29 cellular contexts compared by ENCODE assay signal in genomic region chr12:98385636-98386035, GRCh38.
"Had no signal": no experiment of that assay in that cellular context is flagged by ENCODE, and none has a peak within 500 bp of the region (broad histone marks: within the 10 kb centered on the region; RNA-seq: fewer than 3 reads in every experiment).

No MANE protein-coding gene starts in this region.

- H3K4me3 ChIP-seq: breast epithelium, colonic mucosa, SJSA1 had no signal

- H3K36me3 Mint-ChIP-seq: activated CD4-positive, alpha-beta memory T cell treated with anti-CD3 and anti-CD28 coated beads for 36 hours; activated naive CD4-positive, alpha-beta T cell treated with anti-CD3 and anti-CD28 coated beads, Interleukin-2, amount 10 ng/mL, durations not matched to agents 7 days and 5 days; activated naive CD8-positive, alpha-beta T cell treated with anti-CD3 and anti-CD28 coated beads for 36 hours had no signal

- H3K4me1 Mint-ChIP-seq: activated CD4-positive, alpha-beta T cell treated with anti-CD3 and anti-CD28 coated beads, Interleukin-2, amount 10 ng/mL, durations not matched to agents 7 days and 5 days; activated naive CD4-positive, alpha-beta T cell treated with anti-CD3 and anti-CD28 coated beads, Interleukin-2, amount 10 ng/mL, durations not matched to agents 7 days and 5 days; activated naive CD8-positive, alpha-beta T cell treated with anti-CD3 and anti-CD28 coated beads for 36 hours had no signal

- DNase-seq: activated CD4-positive, alpha-beta memory T cell treated with anti-CD3 and anti-CD28 coated beads for 36 hours; activated CD4-positive, alpha-beta T cell treated with anti-CD3 and anti-CD28 coated beads, Interleukin-2, amount 10 ng/mL, durations not matched to agents 7 days and 5 days; activated CD4-positive, CD25-positive, alpha-beta regulatory T cell; activated CD8-positive, alpha-beta memory T cell treated with anti-CD3 and anti-CD28 coated beads for 24 hours; activated effector memory CD4-positive, alpha-beta T cell treated with anti-CD3 and anti-CD28 coated beads, Interleukin-2, amount 50 U/mL, for 16 hours; activated naive CD4-positive, alpha-beta T cell treated with anti-CD3 and anti-CD28 coated beads, Interleukin-2, amount 10 ng/mL, durations not matched to agents 7 days and 5 days; activated naive CD8-positive, alpha-beta T cell treated with anti-CD3 and anti-CD28 coated beads for 36 hours; activated T-cell treated with anti-CD3 and anti-CD28 coated beads, Interleukin-2, amount 50 U/mL, for 4 hours; anterior cingulate cortex; caudate nucleus; colonic mucosa; IMR-90; Kasumi-1; KBM-7; NCI-H1105 treated with DMSO at 0.1 percent for 48 hours; NCI-H1436 treated with DMSO at 0.1 percent for 48 hours; NCI-H1930; NCI-H2171; NCI-H2227 treated with DMSO at 0.1 percent for 48 hours; NCI-H446 treated with DMSO at 0.1 percent for 48 hours; NCI-H526; OCI-M1; Right ventricle myocardium superior; RPMI8226; SW 1271 had no signal

- ATAC-seq: activated T-cell treated with anti-CD3 and anti-CD28 coated beads, Interleukin-2, amount 50 U/mL, for 4 hours; Panc1; SK-N-SH treated with all-trans-retinoic acid at 6 μM for 48 hours had no signal

- H3K9me3 Mint-ChIP-seq: activated CD4-positive, alpha-beta memory T cell treated with anti-CD3 and anti-CD28 coated beads for 36 hours; activated CD4-positive, alpha-beta T cell treated with anti-CD3 and anti-CD28 coated beads, Interleukin-2, amount 10 ng/mL, durations not matched to agents 7 days and 5 days; activated naive CD4-positive, alpha-beta T cell treated with anti-CD3 and anti-CD28 coated beads, Interleukin-2, amount 10 ng/mL, durations not matched to agents 7 days and 5 days; activated naive CD8-positive, alpha-beta T cell treated with anti-CD3 and anti-CD28 coated beads for 36 hours; activated T-cell treated with anti-CD3 and anti-CD28 coated beads, Interleukin-2, amount 50 U/mL, for 4 hours had no signal

- H3K27ac ChIP-seq: breast epithelium, colonic mucosa, SJSA1 had no signal

- H3K27me3 Mint-ChIP-seq: activated CD4-positive, alpha-beta memory T cell treated with anti-CD3 and anti-CD28 coated beads for 36 hours had no signal

- H3K4me3 Mint-ChIP-seq: activated CD4-positive, alpha-beta memory T cell treated with anti-CD3 and anti-CD28 coated beads for 36 hours; activated CD4-positive, alpha-beta T cell treated with anti-CD3 and anti-CD28 coated beads, Interleukin-2, amount 10 ng/mL, durations not matched to agents 7 days and 5 days; activated naive CD4-positive, alpha-beta T cell treated with anti-CD3 and anti-CD28 coated beads, Interleukin-2, amount 10 ng/mL, durations not matched to agents 7 days and 5 days; activated naive CD8-positive, alpha-beta T cell treated with anti-CD3 and anti-CD28 coated beads for 36 hours; activated T-cell treated with anti-CD3 and anti-CD28 coated beads, Interleukin-2, amount 50 U/mL, for 4 hours had no signal

- H3K36me3 ChIP-seq: breast epithelium, colonic mucosa, SJSA1 had no signal

- H3K9me3 ChIP-seq: breast epithelium, colonic mucosa, SJSA1 had no signal

- H3K4me1 ChIP-seq: breast epithelium, colonic mucosa, SJSA1 had no signal

- H3K27ac Mint-ChIP-seq: activated CD4-positive, alpha-beta memory T cell treated with anti-CD3 and anti-CD28 coated beads for 36 hours; activated CD4-positive, alpha-beta T cell treated with anti-CD3 and anti-CD28 coated beads, Interleukin-2, amount 10 ng/mL, durations not matched to agents 7 days and 5 days; activated naive CD4-positive, alpha-beta T cell treated with anti-CD3 and anti-CD28 coated beads, Interleukin-2, amount 10 ng/mL, durations not matched to agents 7 days and 5 days; activated naive CD8-positive, alpha-beta T cell treated with anti-CD3 and anti-CD28 coated beads for 36 hours had no signal

- H3K27me3 ChIP-seq: breast epithelium, colonic mucosa had no signal
